In genomic region chr10:71604324-71605018, GRCh38 we compare ENCODE assay signal across 1 cellular context.
TF ChIP-seq lines count a peak whose summit lies in the region.

No MANE protein-coding gene starts in this region.

TF ChIP-seq in H1, 55 proteins besides CTCF, POLR2A, EP300 and RAD21 (continued from another document):
- TF ChIP-seq NANOG (IDR thresholded peaks at IDR 0.05; ENCODE audit: insufficient read depth, low read depth, low read length, poor library complexity, severe bottlenecking) (no peak), ZNF274 (IDR thresholded peaks at IDR 0.05; ENCODE audit: borderline replicate concordance, extremely low read depth, low read length) (no peak), BACH1 (IDR thresholded peaks at IDR 0.05; ENCODE audit: low read length) (no peak), RNF2 (IDR thresholded peaks at IDR 0.05; ENCODE audit: borderline replicate concordance, low read depth, low read length, missing control alignments, poor library complexity, severe bottlenecking) (no peak), CTBP2 (IDR thresholded peaks at IDR 0.05; ENCODE audit: borderline replicate concordance, insufficient read depth, insufficient read length, low read length) (no peak)
